Comparison of ENCODE assay signal across 1 cellular context in genomic region chr7:101374990-101375389, GRCh38.
TF ChIP-seq lines count a peak whose summit lies in the region.

No MANE protein-coding gene starts in this region.

TF ChIP-seq in K562, 482 proteins besides CTCF, POLR2A, EP300 and RAD21:
- peak; percentile 75 for TF ChIP-seq RBM25 (IDR thresholded peaks at IDR 0.05; ENCODE audit: low read depth, low read length, severe bottlenecking)
- TF ChIP-seq ATF4 (CRISPR knock-in tag; IDR thresholded peaks at IDR 0.05), result no peak
